ENCODE assay signal across 9 cellular contexts in the genomic region with DNA sequence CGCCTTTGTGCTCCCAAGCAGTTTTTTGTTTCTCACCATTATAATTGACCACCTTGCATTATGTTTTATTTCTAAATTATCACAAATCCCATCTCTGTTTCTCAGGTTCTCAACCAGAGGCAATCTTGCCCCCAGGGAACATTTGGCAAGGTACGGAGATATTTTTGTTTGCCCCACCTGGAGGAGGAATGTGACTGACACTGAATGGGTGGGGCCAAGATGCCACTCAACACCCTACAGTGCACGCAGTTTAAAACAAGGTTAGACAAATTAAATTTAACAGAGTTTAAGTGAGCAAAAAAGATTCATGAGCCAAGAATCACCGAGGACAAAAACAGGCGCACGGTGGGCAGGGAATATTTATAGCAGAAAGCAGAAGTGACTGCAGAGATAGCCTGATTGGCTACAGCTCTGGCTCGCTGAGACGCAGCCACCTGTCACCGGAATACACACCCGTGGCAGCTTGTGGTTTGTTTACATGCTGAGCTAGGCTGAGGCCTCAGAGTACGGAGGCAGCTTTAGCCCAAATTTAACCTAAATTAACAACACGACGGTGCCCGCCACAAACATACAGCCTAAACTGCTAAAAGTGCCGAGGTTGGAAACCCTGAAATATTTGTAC.
DNase-seq lines count a peak whose midpoint lies in the region; ATAC-seq, FAIRE-seq and TF ChIP-seq lines count a peak whose summit lies in the region.
"Had no signal": no experiment of that assay in that cellular context is flagged by ENCODE, and none has a peak within 500 bp of the region (broad histone marks: within the 10 kb centered on the region; RNA-seq: fewer than 3 reads in every experiment).

No MANE protein-coding gene starts in this region.

- peak overlapping the region; percentile 38 for H3K27ac Mint-ChIP-seq in activated T-helper 1 cell treated with anti-CD3 and anti-CD28 coated beads, Interleukin-12 subunit alpha, Interleukin-12 subunit beta, Interleukin-2, Interleukin-4 antibody, amounts not matched to agents 30 ng/mL and 10 ng/mL and 1 ng/mL, durations not matched to agents 14 hours and 24 hours and 36 hours

- H3K9ac ChIP-seq in BLaER1 = peak overlapping the region; percentile 50; the same call in 1 of the 2 replicates

- H3K4me3 ChIP-seq in BLaER1 (peak overlapping the region; percentile 47; the same call in 1 of the 2 replicates), uterus (no peak overlapping the region)

- TF ChIP-seq CTCF in uterus (IDR thresholded peaks at IDR 0.05) = no peak

- no peak for FAIRE-seq in GM19239 (lab: Jason Lieb, UNC)
- FAIRE-seq: G401.6 had no signal

- no peaks in the 10 kb centered on the region for H3K9me3 Mint-ChIP-seq in activated T-helper 1 cell treated with anti-CD3 and anti-CD28 coated beads, Interleukin-12 subunit alpha, Interleukin-12 subunit beta, Interleukin-2, Interleukin-4 antibody, amounts not matched to agents 30 ng/mL and 10 ng/mL and 1 ng/mL, durations not matched to agents 14 hours and 24 hours and 36 hours

- intact Hi-C loops in activated T-helper 1 cell treated with anti-CD3 and anti-CD28 coated beads, Interleukin-12 subunit alpha, Interleukin-12 subunit beta, Interleukin-2, Interleukin-4 antibody, amounts not matched to agents 30 ng/mL and 10 ng/mL and 1 ng/mL, durations not matched to agents 14 hours and 24 hours and 36 hours (cut with micrococcal nuclease) = loop anchor here (1.0 kb wide), 1 partner anchor 8 kb away; no protein-coding TSS in a partner anchor
- intact Hi-C loops in uterus (cut with DNase I; ENCODE audit: low total_unique reads) = no loop called here

- peak overlapping the region; percentile 56 for H3K27ac ChIP-seq in BLaER1
- H3K27ac ChIP-seq in uterus = no peak overlapping the region

- peak overlapping the region; percentile 57 for H3K4me3 Mint-ChIP-seq in activated T-helper 1 cell treated with anti-CD3 and anti-CD28 coated beads, Interleukin-12 subunit alpha, Interleukin-12 subunit beta, Interleukin-2, Interleukin-4 antibody, amounts not matched to agents 30 ng/mL and 10 ng/mL and 1 ng/mL, durations not matched to agents 14 hours and 24 hours and 36 hours

- no peaks in the 10 kb centered on the region for H4K20me1 ChIP-seq in BLaER1

- peak overlapping the region; percentile 84 for H3K4me2 ChIP-seq in BLaER1

- H3K27me3 Mint-ChIP-seq in activated T-helper 1 cell treated with anti-CD3 and anti-CD28 coated beads, Interleukin-12 subunit alpha, Interleukin-12 subunit beta, Interleukin-2, Interleukin-4 antibody, amounts not matched to agents 30 ng/mL and 10 ng/mL and 1 ng/mL, durations not matched to agents 14 hours and 24 hours and 36 hours (ENCODE audit: insufficient read depth) = peaks cover 4% of the 10 kb centered on the region

- peak; percentile 98 for ATAC-seq in HG03135 (IDR thresholded peaks at IDR 0.05; ENCODE audit: unreplicated experiment)

- peaks cover 30% of the 10 kb centered on the region for H3K4me1 Mint-ChIP-seq in activated T-helper 1 cell treated with anti-CD3 and anti-CD28 coated beads, Interleukin-12 subunit alpha, Interleukin-12 subunit beta, Interleukin-2, Interleukin-4 antibody, amounts not matched to agents 30 ng/mL and 10 ng/mL and 1 ng/mL, durations not matched to agents 14 hours and 24 hours and 36 hours (ENCODE audit: low read depth)

- no peaks in the 10 kb centered on the region for H3K36me3 Mint-ChIP-seq in activated T-helper 1 cell treated with anti-CD3 and anti-CD28 coated beads, Interleukin-12 subunit alpha, Interleukin-12 subunit beta, Interleukin-2, Interleukin-4 antibody, amounts not matched to agents 30 ng/mL and 10 ng/mL and 1 ng/mL, durations not matched to agents 14 hours and 24 hours and 36 hours (ENCODE audit: low read depth)

- DNase-seq in GM19239 (ENCODE audit: insufficient read length, low spot score) (peak; percentile 48), NCI-H82 (lab: John Stamatoyannopoulos, UW) (peak; percentile 64), pons (ENCODE audit: low spot score) (peak; percentile 5), uterus (no peak), NOMO-1 treated with DMSO at 0.1 percent for 48 hours (lab: John Stamatoyannopoulos, UW; ENCODE audit: unreplicated experiment) (no peak)
- peak; percentile 62 for DNase-seq in activated T-helper 1 cell treated with anti-CD3 and anti-CD28 coated beads, Interleukin-12 subunit alpha, Interleukin-12 subunit beta, Interleukin-2, Interleukin-4 antibody, amounts not matched to agents 30 ng/mL and 10 ng/mL and 1 ng/mL, durations not matched to agents 14 hours and 24 hours and 36 hours (ENCODE audit: low spot score)

- peaks cover 83% of the 10 kb centered on the region for H3K4me1 ChIP-seq in BLaER1
- no peaks in the 10 kb centered on the region for H3K4me1 ChIP-seq in uterus

- no peaks in the 10 kb centered on the region for H3K27me3 ChIP-seq in BLaER1
- no peaks in the 10 kb centered on the region for H3K27me3 ChIP-seq in uterus

- TF ChIP-seq POLR2A in uterus (IDR thresholded peaks at IDR 0.05) = no peak

- no peaks in the 10 kb centered on the region for H3K36me3 ChIP-seq in BLaER1
- no peaks in the 10 kb centered on the region for H3K36me3 ChIP-seq in uterus

- H3K9me3 ChIP-seq in BLaER1 (no peaks in the 10 kb centered on the region), uterus (no peaks in the 10 kb centered on the region)

Comparison
In these comparisons a context has a peak if more than half of its experiments do, and no peak if none do; other contexts are left out.
1. DNase-seq: peak in GM19239 (single experiment), NCI-H82 (single experiment), activated T-helper 1 cell treated with anti-CD3 and anti-CD28 coated beads, Interleukin-12 subunit alpha, Interleukin-12 subunit beta, Interleukin-2, Interleukin-4 antibody, amounts not matched to agents 30 ng/mL and 10 ng/mL and 1 ng/mL, durations not matched to agents 14 hours and 24 hours and 36 hours (single experiment) and pons (single experiment); none in uterus (0 of 2) and NOMO-1 treated with DMSO at 0.1 percent for 48 hours (single experiment).